In the genomic region with DNA sequence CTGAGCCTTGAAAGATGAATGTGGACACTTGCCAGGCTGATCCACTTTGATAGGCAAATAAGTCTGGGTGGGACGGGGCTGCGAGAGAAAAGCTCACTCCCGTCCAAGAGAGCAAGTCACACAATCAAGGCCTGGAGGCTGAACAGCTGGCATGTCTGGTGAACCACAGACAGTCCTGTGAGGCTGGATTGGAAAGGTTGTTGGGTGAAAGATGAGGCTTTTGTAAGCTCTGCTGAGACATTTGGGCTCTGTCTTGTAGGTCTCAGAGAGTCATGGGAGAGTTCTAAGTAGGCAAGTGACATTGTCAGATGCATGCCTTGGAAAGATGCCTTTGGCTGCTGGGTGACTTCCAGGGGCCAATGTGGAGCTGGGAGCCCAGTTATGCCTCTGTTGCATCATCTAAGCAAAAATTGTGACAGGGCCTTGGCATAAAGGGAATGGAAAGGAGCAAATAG, we compare ENCODE assay signal across 14 cellular contexts. TPM values are rescaled to one million over a fixed set of nuclear protein-coding genes. Genes with fewer than 3 reads are reported as not detected.
A peak's percentile ranks its signal among the peaks of the same experiment; 100 is the strongest.
DNase-seq lines count a peak whose midpoint lies in the region; ATAC-seq and TF ChIP-seq lines count a peak whose summit lies in the region.
"Had no signal": no experiment of that assay in that cellular context is flagged by ENCODE, and none has a peak within 500 bp of the region (broad histone marks: within the 10 kb centered on the region; RNA-seq: fewer than 3 reads in every experiment).

No MANE protein-coding gene starts in this region.

- H3K9me3 Mint-ChIP-seq in stimulated activated naive B cell treated with anti-CD40 and anti-IgM and Interleukin-4, amounts not matched to agents 10 μg/mL and 1 μg/mL and 100 μg/mL, for 72 hours = peaks cover 0 to 2% of the 10 kb centered on the region in 2 donors

- H3K4me3 Mint-ChIP-seq in stimulated activated naive B cell treated with anti-CD40 and anti-IgM and Interleukin-4, amounts not matched to agents 10 μg/mL and 1 μg/mL and 100 μg/mL, for 72 hours = no peak overlapping the region
- H3K4me3 Mint-ChIP-seq: WTC11 had no signal

- no peak overlapping the region for H3K4me2 ChIP-seq in PC-9

- DNase-seq in AG20443 (ENCODE audit: low spot score) = peak; percentile 41
- peak; percentile 82 to 88 for DNase-seq in SJCRH30
- DNase-seq in heart right ventricle = peak in 1 of 2 donors; percentile 62
- DNase-seq in pons (ENCODE audit: low spot score) = peak; percentile 24
- no peak for DNase-seq in kidney tubule cell (ENCODE audit: low spot score)
- no peak for DNase-seq in stimulated activated naive B cell treated with anti-CD40 and anti-IgM and Interleukin-4, amounts not matched to agents 10 μg/mL and 1 μg/mL and 100 μg/mL, for 72 hours
- no peak for DNase-seq in PC-9
- DNase-seq: activated naive CD4-positive, alpha-beta T cell; effector CD8-positive, alpha-beta T cell; NCI-H1436; stimulated activated CD4-positive, alpha-beta T cell treated with anti-CD3 and anti-CD28 coated beads, Interleukin-1b, Interleukin-23, amount 100 ng/mL, for 48 hours; transverse colon had no signal

- ATAC-seq in heart right ventricle (peak in 6 of 8 donors; percentile 8 to 84 (median 39)), GM19463 (IDR thresholded peaks at IDR 0.05; ENCODE audit: unreplicated experiment) (no peak)
- no peak for ATAC-seq in stimulated activated naive B cell treated with anti-CD40 and anti-IgM and Interleukin-4, amounts not matched to agents 10 μg/mL and 1 μg/mL and 100 μg/mL, for 72 hours (replicated peaks)
- ATAC-seq: WTC11 had no signal

- H3K36me3 Mint-ChIP-seq in stimulated activated naive B cell treated with anti-CD40 and anti-IgM and Interleukin-4, amounts not matched to agents 10 μg/mL and 1 μg/mL and 100 μg/mL, for 72 hours = no peaks in the 10 kb centered on the region
- H3K36me3 Mint-ChIP-seq: WTC11 had no signal

- H3K4me1 ChIP-seq in SJCRH30 = peaks cover 31% of the 10 kb centered on the region
- H3K4me1 ChIP-seq in heart right ventricle = peaks cover 0 to 12% (median 0%) of the 10 kb centered on the region in 9 donors
- no peaks in the 10 kb centered on the region for H3K4me1 ChIP-seq in PC-9 (replicated peaks; ENCODE audit: insufficient read depth)
- H3K4me1 ChIP-seq: transverse colon had no signal

- H3K9me2 ChIP-seq in PC-9 (ENCODE audit: insufficient read depth) = no peaks in the 10 kb centered on the region

- intact Hi-C loops in heart right ventricle (cut with DNase I) (no loop called here), PC-9 (cut with micrococcal nuclease; ENCODE audit: unreplicated experiment) (no loop called here)

- BruUV-seq in PC-9 (replicated peaks; lab: Mats Ljungman, UMichigan) = no TSS peak

- no peaks in the 10 kb centered on the region for H3F3A ChIP-seq in PC-9 (ENCODE audit: insufficient read depth, low read depth)

- CTCF ChIA-PET in PC-9 (lab: Charles Lee) = no interaction called here

- no peaks in the 10 kb centered on the region for H3K79me2 ChIP-seq in PC-9 (ENCODE audit: low read depth)

- POLR2A ChIA-PET in PC-9 (lab: Charles Lee; ENCODE audit: unreplicated experiment) = interaction anchor here (0.6 kb wide), 1 partner anchor 113 kb away, joined by 3 read pairs; no protein-coding TSS in a partner anchor

- no peaks in the 10 kb centered on the region for H3K27me3 ChIP-seq in SJCRH30
- H3K27me3 ChIP-seq in heart right ventricle = no peaks in the 10 kb centered on the region
- H3K27me3 ChIP-seq in PC-9 (ENCODE audit: insufficient read depth, low read depth) = no peaks in the 10 kb centered on the region
- H3K27me3 ChIP-seq: transverse colon had no signal

- WGBS in heart right ventricle, 2 donors = 57 to 63% methylated on average over 3 of the region's 3 CpGs

- no peaks in the 10 kb centered on the region for H3K36me3 ChIP-seq in SJCRH30
- H3K36me3 ChIP-seq in heart right ventricle = no peaks in the 10 kb centered on the region
- no peaks in the 10 kb centered on the region for H3K36me3 ChIP-seq in PC-9 (ENCODE audit: low read depth)
- H3K36me3 ChIP-seq: transverse colon had no signal

- no peaks in the 10 kb centered on the region for H3K4me1 Mint-ChIP-seq in stimulated activated naive B cell treated with anti-CD40 and anti-IgM and Interleukin-4, amounts not matched to agents 10 μg/mL and 1 μg/mL and 100 μg/mL, for 72 hours
- H3K4me1 Mint-ChIP-seq: WTC11 had no signal

- peaks cover 2% of the 10 kb centered on the region; the same call in 1 of the 2 replicates for H3K9me3 ChIP-seq in SJCRH30 (replicated peaks)
- peaks cover 0 to 16% (median 0%) of the 10 kb centered on the region in 11 donors for H3K9me3 ChIP-seq in heart right ventricle
- H3K9me3 ChIP-seq in PC-9 (ENCODE audit: insufficient read depth, low read depth) = no peaks in the 10 kb centered on the region

- H3K27me3 Mint-ChIP-seq in stimulated activated naive B cell treated with anti-CD40 and anti-IgM and Interleukin-4, amounts not matched to agents 10 μg/mL and 1 μg/mL and 100 μg/mL, for 72 hours = peaks cover 12 to 14% of the 10 kb centered on the region in 2 donors

- no peak for TF ChIP-seq CTCF in heart right ventricle (IDR thresholded peaks at IDR 0.05)
- TF ChIP-seq CTCF in PC-9 (conservative IDR thresholded peaks at IDR 0.05) = no peak

- H3K4me3 ChIP-seq in SJCRH30 (no peak overlapping the region), heart right ventricle (no peak overlapping the region), PC-9 (no peak overlapping the region)
- H3K4me3 ChIP-seq: transverse colon had no signal

- peak overlapping the region; percentile 28 for H3K27ac ChIP-seq in SJCRH30
- H3K27ac ChIP-seq in heart right ventricle = peak overlapping the region in 2 of 10 donors; percentile 22 to 27
- H3K27ac ChIP-seq in PC-9 = no peak overlapping the region

- H2AFZ ChIP-seq in PC-9 = no peak overlapping the region

- no peaks in the 10 kb centered on the region for H4K20me1 ChIP-seq in PC-9 (ENCODE audit: insufficient read depth)

- no peak overlapping the region for H3K27ac Mint-ChIP-seq in stimulated activated naive B cell treated with anti-CD40 and anti-IgM and Interleukin-4, amounts not matched to agents 10 μg/mL and 1 μg/mL and 100 μg/mL, for 72 hours
- H3K27ac Mint-ChIP-seq: WTC11 had no signal

RNA-seq across cellular contexts. Expression of a gene that starts 38.5 kb away (rescaled TPM):
- 761 and 909 TPM in 2 replicates for total RNA-seq in SJCRH30 (2014; rRNA removed; shearing (Covaris generic))
- total RNA-seq in heart right ventricle (1,000 to 10,000 TPM; 1,068 to 1,464 (median 1,266) TPM), PC-9 (2021) (1,651 and 3,001 TPM in 2 replicates)
- 1,000 to 10,000 TPM; 1,192 to 2,100 TPM for polyA plus RNA-seq in heart right ventricle

Comparison
In these comparisons a context has a peak if more than half of its experiments do, and no peak if none do; other contexts are left out.
1. DNase-seq: peak in AG20443 (single experiment), SJCRH30 (2 of 2) and pons (single experiment); none in kidney tubule cell (single experiment), stimulated activated naive B cell treated with anti-CD40 and anti-IgM and Interleukin-4, amounts not matched to agents 10 μg/mL and 1 μg/mL and 100 μg/mL, for 72 hours (single experiment) and PC-9 (0 of 2).
2. ATAC-seq: peak in heart right ventricle (6 of 8); none in GM19463 (single experiment) and stimulated activated naive B cell treated with anti-CD40 and anti-IgM and Interleukin-4, amounts not matched to agents 10 μg/mL and 1 μg/mL and 100 μg/mL, for 72 hours (0 of 2).